Comparison of ENCODE assay signal across 1 cellular context in genomic region chr17:75371339-75371738, GRCh38.
TF ChIP-seq lines count a peak whose summit lies in the region.

No MANE protein-coding gene starts in this region.

TF ChIP-seq in WTC11, 78 proteins besides CTCF, POLR2A, EP300 and RAD21 (continued from another document):
- TF ChIP-seq, protein P1, sequence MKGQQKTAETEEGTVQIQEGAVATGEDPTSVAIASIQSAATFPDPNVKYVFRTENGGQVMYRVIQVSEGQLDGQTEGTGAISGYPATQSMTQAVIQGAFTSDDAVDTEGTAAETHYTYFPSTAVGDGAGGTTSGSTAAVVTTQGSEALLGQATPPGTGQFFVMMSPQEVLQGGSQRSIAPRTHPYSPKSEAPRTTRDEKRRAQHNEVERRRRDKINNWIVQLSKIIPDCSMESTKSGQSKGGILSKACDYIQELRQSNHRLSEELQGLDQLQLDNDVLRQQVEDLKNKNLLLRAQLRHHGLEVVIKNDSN (CRISPR knock-in tag; IDR thresholded peaks at IDR 0.05) = no peak
- no peak for TF ChIP-seq ZSCAN18 (CRISPR knock-in tag; IDR thresholded peaks at IDR 0.05)
- TF ChIP-seq MYBL2 (CRISPR knock-in tag; IDR thresholded peaks at IDR 0.05) = no peak
- TF ChIP-seq, protein P2, sequence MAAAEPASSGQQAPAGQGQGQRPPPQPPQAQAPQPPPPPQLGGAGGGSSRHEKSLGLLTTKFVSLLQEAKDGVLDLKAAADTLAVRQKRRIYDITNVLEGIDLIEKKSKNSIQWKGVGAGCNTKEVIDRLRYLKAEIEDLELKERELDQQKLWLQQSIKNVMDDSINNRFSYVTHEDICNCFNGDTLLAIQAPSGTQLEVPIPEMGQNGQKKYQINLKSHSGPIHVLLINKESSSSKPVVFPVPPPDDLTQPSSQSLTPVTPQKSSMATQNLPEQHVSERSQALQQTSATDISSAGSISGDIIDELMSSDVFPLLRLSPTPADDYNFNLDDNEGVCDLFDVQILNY (CRISPR knock-in tag; IDR thresholded peaks at IDR 0.05) = no peak
- TF ChIP-seq NR3C1 (CRISPR knock-in tag; conservative IDR thresholded peaks at IDR 0.05; ENCODE audit: low read depth) = no peak
- no peak for TF ChIP-seq GRHL2 (CRISPR knock-in tag; IDR thresholded peaks at IDR 0.05; ENCODE audit: insufficient replicate concordance, severe bottlenecking)
